In genomic region chr10:102626026-102626686, GRCh38 we compare ENCODE assay signal across 12 cellular contexts. TPM values are rescaled to one million over a fixed set of nuclear protein-coding genes. Genes with fewer than 3 reads are reported as not detected.
DNase-seq lines count a peak whose midpoint lies in the region; TF ChIP-seq lines count a peak whose summit lies in the region.
"Had no signal": no experiment of that assay in that cellular context is flagged by ENCODE, and none has a peak within 500 bp of the region (broad histone marks: within the 10 kb centered on the region; RNA-seq: fewer than 3 reads in every experiment).

No MANE protein-coding gene starts in this region.

- TF ChIP-seq CTCF in RWPE1 (conservative IDR thresholded peaks at IDR 0.05; ENCODE audit: low read depth): no peak
- no peak for TF ChIP-seq CTCF in endodermal cell (conservative IDR thresholded peaks at IDR 0.05)
- TF ChIP-seq CTCF in neutrophil (IDR thresholded peaks at IDR 0.05): no peak
- TF ChIP-seq CTCF in tibial artery (IDR thresholded peaks at IDR 0.05): no peak
- no peak for TF ChIP-seq CTCF in colonic mucosa (IDR thresholded peaks at IDR 0.05)
- no peak for TF ChIP-seq CTCF in MCF 10A (IDR thresholded peaks at IDR 0.05; ENCODE audit: unreplicated experiment)

- peaks cover 24% of the 10 kb centered on the region for H3K4me1 ChIP-seq in endodermal cell (ENCODE audit: control insufficient read depth, insufficient read depth, low read length)
- H3K4me1 ChIP-seq in neutrophil (ENCODE audit: control insufficient read depth in 1 of 2, insufficient read depth in 1 of 2, low read depth in 1 of 2, low read length in 1 of 2): peaks cover 6 to 7% of the 10 kb centered on the region in 2 experiments
- peaks cover 8 to 82% (median 72%) of the 10 kb centered on the region in 4 donors for H3K4me1 ChIP-seq in tibial artery
- peaks cover 4% of the 10 kb centered on the region for H3K4me1 ChIP-seq in colonic mucosa

- intact Hi-C loops in tibial artery (cut with DNase I; ENCODE audit: low total_unique reads) (no loop called here), colonic mucosa (cut with DNase I) (no loop called here), MCF 10A (cut with micrococcal nuclease) (no loop called here)

- H3K27ac ChIP-seq in RWPE1 (peak overlapping the region; percentile 66), endodermal cell (ENCODE audit: low read depth, low read length) (no peak overlapping the region), neutrophil (peak overlapping the region; percentile 2), tibial artery (peak overlapping the region; percentile 86 to 90), colonic mucosa (no peak overlapping the region)

- no peak overlapping the region for H3K4me3 ChIP-seq in endodermal cell (ENCODE audit: low read length)
- H3K4me3 ChIP-seq in neutrophil (ENCODE audit: low read depth in 1 of 2, low read length in 1 of 2): no peak overlapping the region
- no peak overlapping the region for H3K4me3 ChIP-seq in tibial artery
- no peak overlapping the region for H3K4me3 ChIP-seq in colonic mucosa
- H3K4me3 ChIP-seq: pancreas had no signal

- H3K4me1 Mint-ChIP-seq in endodermal cell (peaks cover 60% of the 10 kb centered on the region), MCF 10A (ENCODE audit: insufficient read depth, unreplicated experiment) (peaks cover 31% of the 10 kb centered on the region)

- H3K4me3 Mint-ChIP-seq in endodermal cell: no peak overlapping the region
- H3K4me3 Mint-ChIP-seq in MCF 10A (ENCODE audit: unreplicated experiment): no peak overlapping the region
- H3K4me3 Mint-ChIP-seq: activated CD8-positive, alpha-beta memory T cell treated with anti-CD3 and anti-CD28 coated beads, Interleukin-2, amount 10 ng/mL, durations not matched to agents 7 days and 5 days had no signal

- H3K9me3 Mint-ChIP-seq in endodermal cell (peaks cover 5% of the 10 kb centered on the region), MCF 10A (ENCODE audit: unreplicated experiment) (no peaks in the 10 kb centered on the region)

- no TSS peak for BruUV-seq in MCF 10A (replicated peaks; lab: Mats Ljungman, UMichigan)

- DNase-seq in RWPE1 (ENCODE audit: low spot score): no peak
- peak; percentile 58 for DNase-seq in endodermal cell
- DNase-seq in tibial artery: no peak
- no peak for DNase-seq in colonic mucosa
- no peak for DNase-seq in MCF 10A (ENCODE audit: unreplicated experiment)
- no peak for DNase-seq in HCEC 1CT
- DNase-seq: activated CD8-positive, alpha-beta memory T cell treated with anti-CD3 and anti-CD28 coated beads, Interleukin-2, amount 10 ng/mL, durations not matched to agents 7 days and 5 days; effector CD4-positive, alpha-beta T cell; stimulated activated CD4-positive, alpha-beta T cell treated with anti-CD3 and anti-CD28 coated beads, Interleukin-4, amount 100 ng/mL, for 24 hours; stimulated activated naive CD8-positive, alpha-beta T cell treated with anti-CD3 and anti-CD28 coated beads, Interleukin-15, Interleukin-2, amounts not matched to agents 100 U/mL and 50 U/mL, for 24 hours had no signal

- 89 to 90% methylated on average over 8 to 10 of the region's 10 CpGs for WGBS in endodermal cell (ENCODE audit: insufficient coverage in 1 of 2, insufficient read length in 1 of 2), 2 experiments

- H3K9ac ChIP-seq in endodermal cell (ENCODE audit: extremely low read depth, low read length, poor library complexity, severe bottlenecking) (no peak overlapping the region), colonic mucosa (ENCODE audit: low read depth in 2 of 2, low read length in 2 of 2) (no peak overlapping the region)

- CTCF ChIA-PET in RWPE1 (lab: Yijun Ruan, JAX): interaction anchor here (1.1 kb wide), 1 partner anchor 18 kb away, joined by 3 read pairs; no protein-coding TSS in a partner anchor
- CTCF ChIA-PET in MCF 10A (lab: Yijun Ruan, JAX): interaction anchor here (0.6 kb wide), 1 partner anchor 1649 kb away, joined by 5 read pairs; no protein-coding TSS in a partner anchor

- peaks cover 10% of the 10 kb centered on the region for H3K36me3 Mint-ChIP-seq in endodermal cell (ENCODE audit: low read depth)
- no peaks in the 10 kb centered on the region for H3K36me3 Mint-ChIP-seq in MCF 10A (ENCODE audit: insufficient read depth, unreplicated experiment)
- H3K36me3 Mint-ChIP-seq: activated CD8-positive, alpha-beta memory T cell treated with anti-CD3 and anti-CD28 coated beads, Interleukin-2, amount 10 ng/mL, durations not matched to agents 7 days and 5 days had no signal

- H3K27me3 ChIP-seq in endodermal cell (ENCODE audit: control insufficient read depth, insufficient read depth, low read length, poor library complexity, severe bottlenecking) (no peaks in the 10 kb centered on the region), neutrophil (no peaks in the 10 kb centered on the region), tibial artery (no peaks in the 10 kb centered on the region), colonic mucosa (no peaks in the 10 kb centered on the region)
- H3K27me3 ChIP-seq: pancreas had no signal

- H3K9me3 ChIP-seq in endodermal cell (ENCODE audit: control insufficient read depth, low read length) (no peaks in the 10 kb centered on the region), neutrophil (no peaks in the 10 kb centered on the region), tibial artery (no peaks in the 10 kb centered on the region), colonic mucosa (no peaks in the 10 kb centered on the region)
- H3K9me3 ChIP-seq: pancreas had no signal

- H3K36me3 ChIP-seq in endodermal cell (ENCODE audit: control insufficient read depth, insufficient read depth, low read length): no peaks in the 10 kb centered on the region
- peaks cover 7% of the 10 kb centered on the region for H3K36me3 ChIP-seq in neutrophil
- H3K36me3 ChIP-seq in tibial artery: peaks cover 0 to 11% (median 0%) of the 10 kb centered on the region in 3 donors
- no peaks in the 10 kb centered on the region for H3K36me3 ChIP-seq in colonic mucosa

- POLR2A ChIA-PET in RWPE1 (lab: Yijun Ruan, JAX; ENCODE audit: low non-redundant PET): interaction anchor here (1.4 kb wide), 1 partner anchor 15 kb away, joined by 3 read pairs; no protein-coding TSS in a partner anchor
- POLR2A ChIA-PET in MCF 10A (lab: Yijun Ruan, JAX): interaction anchor here (0.7 to 4.4 kb wide), 3 partner anchors 16 to 524 kb away, joined by 3 to 29 read pairs (median 15); partner anchors contain the start of gene TRIM8

- H3K27ac Mint-ChIP-seq in endodermal cell: peak overlapping the region; percentile 80
- no peak overlapping the region for H3K27ac Mint-ChIP-seq in MCF 10A (ENCODE audit: low read depth, unreplicated experiment)
- H3K27ac Mint-ChIP-seq: activated CD8-positive, alpha-beta memory T cell treated with anti-CD3 and anti-CD28 coated beads, Interleukin-2, amount 10 ng/mL, durations not matched to agents 7 days and 5 days had no signal

- H3K27me3 Mint-ChIP-seq in endodermal cell (ENCODE audit: insufficient read depth) (no peaks in the 10 kb centered on the region), MCF 10A (ENCODE audit: insufficient read depth, unreplicated experiment) (no peaks in the 10 kb centered on the region)
- H3K27me3 Mint-ChIP-seq: activated CD8-positive, alpha-beta memory T cell treated with anti-CD3 and anti-CD28 coated beads, Interleukin-2, amount 10 ng/mL, durations not matched to agents 7 days and 5 days had no signal

RNA-seq across cellular contexts. Expression of gene TRIM8, which starts 18.1 kb away (rescaled TPM):
- 10 to 100 TPM; 27.7 to 32.7 TPM for total RNA-seq in endodermal cell
- polyA plus RNA-seq in endodermal cell (2013, experiment 1 of 2): 55.6 TPM
- polyA plus RNA-seq in endodermal cell (2013, experiment 2 of 2): 46.3 TPM
- 10 to 100 TPM; 64.9 to 79.6 TPM for total RNA-seq in colonic mucosa
- 73.5 and 78.1 TPM in 2 replicates for total RNA-seq in MCF 10A (2022)

Comparison
In these comparisons a context has a peak if more than half of its experiments do, and no peak if none do; other contexts are left out.
1. H3K27ac ChIP-seq: peak in RWPE1 (single experiment), neutrophil (single experiment) and tibial artery (2 of 2); none in endodermal cell (single experiment) and colonic mucosa (single experiment).